Comparison of ENCODE assay signal across 1 cellular context in genomic region chr22:28923826-28924732, GRCh38.
TF ChIP-seq lines count a peak whose summit lies in the region.

No MANE protein-coding gene starts in this region.

TF ChIP-seq in GM23338, 12 proteins besides CTCF, POLR2A, EP300 and RAD21 (continued from another document):
- TF ChIP-seq, protein P1, sequence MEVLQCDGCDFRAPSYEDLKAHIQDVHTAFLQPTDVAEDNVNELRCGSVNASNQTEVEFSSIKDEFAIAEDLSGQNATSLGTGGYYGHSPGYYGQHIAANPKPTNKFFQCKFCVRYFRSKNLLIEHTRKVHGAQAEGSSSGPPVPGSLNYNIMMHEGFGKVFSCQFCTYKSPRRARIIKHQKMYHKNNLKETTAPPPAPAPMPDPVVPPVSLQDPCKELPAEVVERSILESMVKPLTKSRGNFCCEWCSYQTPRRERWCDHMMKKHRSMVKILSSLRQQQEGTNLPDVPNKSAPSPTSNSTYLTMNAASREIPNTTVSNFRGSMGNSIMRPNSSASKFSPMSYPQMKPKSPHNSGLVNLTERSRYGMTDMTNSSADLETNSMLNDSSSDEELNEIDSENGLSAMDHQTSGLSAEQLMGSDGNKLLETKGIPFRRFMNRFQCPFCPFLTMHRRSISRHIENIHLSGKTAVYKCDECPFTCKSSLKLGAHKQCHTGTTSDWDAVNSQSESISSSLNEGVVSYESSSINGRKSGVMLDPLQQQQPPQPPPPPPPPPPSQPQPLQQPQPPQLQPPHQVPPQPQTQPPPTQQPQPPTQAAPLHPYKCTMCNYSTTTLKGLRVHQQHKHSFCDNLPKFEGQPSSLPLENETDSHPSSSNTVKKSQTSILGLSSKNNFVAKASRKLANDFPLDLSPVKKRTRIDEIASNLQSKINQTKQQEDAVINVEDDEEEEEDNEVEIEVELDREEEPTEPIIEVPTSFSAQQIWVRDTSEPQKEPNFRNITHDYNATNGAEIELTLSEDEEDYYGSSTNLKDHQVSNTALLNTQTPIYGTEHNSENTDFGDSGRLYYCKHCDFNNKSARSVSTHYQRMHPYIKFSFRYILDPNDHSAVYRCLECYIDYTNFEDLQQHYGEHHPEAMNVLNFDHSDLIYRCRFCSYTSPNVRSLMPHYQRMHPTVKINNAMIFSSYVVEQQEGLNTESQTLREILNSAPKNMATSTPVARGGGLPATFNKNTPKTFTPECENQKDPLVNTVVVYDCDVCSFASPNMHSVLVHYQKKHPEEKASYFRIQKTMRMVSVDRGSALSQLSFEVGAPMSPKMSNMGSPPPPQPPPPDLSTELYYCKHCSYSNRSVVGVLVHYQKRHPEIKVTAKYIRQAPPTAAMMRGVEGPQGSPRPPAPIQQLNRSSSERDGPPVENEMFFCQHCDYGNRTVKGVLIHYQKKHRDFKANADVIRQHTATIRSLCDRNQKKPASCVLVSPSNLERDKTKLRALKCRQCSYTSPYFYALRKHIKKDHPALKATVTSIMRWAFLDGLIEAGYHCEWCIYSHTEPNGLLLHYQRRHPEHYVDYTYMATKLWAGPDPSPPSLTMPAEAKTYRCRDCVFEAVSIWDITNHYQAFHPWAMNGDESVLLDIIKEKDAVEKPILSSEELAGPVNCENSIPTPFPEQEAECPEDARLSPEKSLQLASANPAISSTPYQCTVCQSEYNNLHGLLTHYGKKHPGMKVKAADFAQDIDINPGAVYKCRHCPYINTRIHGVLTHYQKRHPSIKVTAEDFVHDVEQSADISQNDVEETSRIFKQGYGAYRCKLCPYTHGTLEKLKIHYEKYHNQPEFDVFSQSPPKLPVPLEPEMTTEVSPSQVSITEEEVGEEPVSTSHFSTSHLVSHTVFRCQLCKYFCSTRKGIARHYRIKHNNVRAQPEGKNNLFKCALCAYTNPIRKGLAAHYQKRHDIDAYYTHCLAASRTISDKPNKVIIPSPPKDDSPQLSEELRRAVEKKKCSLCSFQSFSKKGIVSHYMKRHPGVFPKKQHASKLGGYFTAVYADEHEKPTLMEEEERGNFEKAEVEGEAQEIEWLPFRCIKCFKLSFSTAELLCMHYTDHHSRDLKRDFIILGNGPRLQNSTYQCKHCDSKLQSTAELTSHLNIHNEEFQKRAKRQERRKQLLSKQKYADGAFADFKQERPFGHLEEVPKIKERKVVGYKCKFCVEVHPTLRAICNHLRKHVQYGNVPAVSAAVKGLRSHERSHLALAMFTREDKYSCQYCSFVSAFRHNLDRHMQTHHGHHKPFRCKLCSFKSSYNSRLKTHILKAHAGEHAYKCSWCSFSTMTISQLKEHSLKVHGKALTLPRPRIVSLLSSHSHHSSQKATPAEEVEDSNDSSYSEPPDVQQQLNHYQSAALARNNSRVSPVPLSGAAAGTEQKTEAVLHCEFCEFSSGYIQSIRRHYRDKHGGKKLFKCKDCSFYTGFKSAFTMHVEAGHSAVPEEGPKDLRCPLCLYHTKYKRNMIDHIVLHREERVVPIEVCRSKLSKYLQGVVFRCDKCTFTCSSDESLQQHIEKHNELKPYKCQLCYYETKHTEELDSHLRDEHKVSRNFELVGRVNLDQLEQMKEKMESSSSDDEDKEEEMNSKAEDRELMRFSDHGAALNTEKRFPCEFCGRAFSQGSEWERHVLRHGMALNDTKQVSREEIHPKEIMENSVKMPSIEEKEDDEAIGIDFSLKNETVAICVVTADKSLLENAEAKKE (CRISPR knock-in tag; IDR thresholded peaks at IDR 0.05): no peak
- TF ChIP-seq ZNF331 (CRISPR knock-in tag; IDR thresholded peaks at IDR 0.05; ENCODE audit: low read depth) (no peak), CREB1 (CRISPR knock-in tag; IDR thresholded peaks at IDR 0.05; ENCODE audit: low read depth) (no peak), ETS1 (IDR thresholded peaks at IDR 0.05) (no peak), EZH2 (IDR thresholded peaks at IDR 0.05; ENCODE audit: low read depth, unreplicated experiment) (no peak)
- TF ChIP-seq, protein P2, sequence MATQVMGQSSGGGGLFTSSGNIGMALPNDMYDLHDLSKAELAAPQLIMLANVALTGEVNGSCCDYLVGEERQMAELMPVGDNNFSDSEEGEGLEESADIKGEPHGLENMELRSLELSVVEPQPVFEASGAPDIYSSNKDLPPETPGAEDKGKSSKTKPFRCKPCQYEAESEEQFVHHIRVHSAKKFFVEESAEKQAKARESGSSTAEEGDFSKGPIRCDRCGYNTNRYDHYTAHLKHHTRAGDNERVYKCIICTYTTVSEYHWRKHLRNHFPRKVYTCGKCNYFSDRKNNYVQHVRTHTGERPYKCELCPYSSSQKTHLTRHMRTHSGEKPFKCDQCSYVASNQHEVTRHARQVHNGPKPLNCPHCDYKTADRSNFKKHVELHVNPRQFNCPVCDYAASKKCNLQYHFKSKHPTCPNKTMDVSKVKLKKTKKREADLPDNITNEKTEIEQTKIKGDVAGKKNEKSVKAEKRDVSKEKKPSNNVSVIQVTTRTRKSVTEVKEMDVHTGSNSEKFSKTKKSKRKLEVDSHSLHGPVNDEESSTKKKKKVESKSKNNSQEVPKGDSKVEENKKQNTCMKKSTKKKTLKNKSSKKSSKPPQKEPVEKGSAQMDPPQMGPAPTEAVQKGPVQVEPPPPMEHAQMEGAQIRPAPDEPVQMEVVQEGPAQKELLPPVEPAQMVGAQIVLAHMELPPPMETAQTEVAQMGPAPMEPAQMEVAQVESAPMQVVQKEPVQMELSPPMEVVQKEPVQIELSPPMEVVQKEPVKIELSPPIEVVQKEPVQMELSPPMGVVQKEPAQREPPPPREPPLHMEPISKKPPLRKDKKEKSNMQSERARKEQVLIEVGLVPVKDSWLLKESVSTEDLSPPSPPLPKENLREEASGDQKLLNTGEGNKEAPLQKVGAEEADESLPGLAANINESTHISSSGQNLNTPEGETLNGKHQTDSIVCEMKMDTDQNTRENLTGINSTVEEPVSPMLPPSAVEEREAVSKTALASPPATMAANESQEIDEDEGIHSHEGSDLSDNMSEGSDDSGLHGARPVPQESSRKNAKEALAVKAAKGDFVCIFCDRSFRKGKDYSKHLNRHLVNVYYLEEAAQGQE (IDR thresholded peaks at IDR 0.05; ENCODE audit: unreplicated experiment): no peak
